19 cellular contexts compared by ENCODE assay signal in the genomic region with DNA sequence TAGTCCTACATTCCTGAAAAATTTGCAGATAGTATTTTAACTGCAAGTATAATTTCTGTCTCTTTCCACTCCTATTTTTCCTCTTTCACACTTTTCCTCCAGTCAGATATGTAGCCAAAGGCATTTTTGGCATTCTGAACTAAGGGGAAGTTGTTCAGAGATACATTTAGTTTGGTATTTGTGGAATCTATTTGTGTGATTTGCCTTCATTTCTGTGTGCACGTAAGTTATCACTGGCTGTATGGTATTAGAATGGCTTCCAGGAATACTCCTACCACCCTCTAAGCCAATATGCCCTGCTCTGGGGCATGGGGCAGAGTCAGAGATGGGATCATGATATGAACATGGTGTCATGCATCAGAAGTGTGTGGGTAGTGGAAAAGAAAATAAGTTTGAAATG.
"Had no signal": no experiment of that assay in that cellular context is flagged by ENCODE, and none has a peak within 500 bp of the region (broad histone marks: within the 10 kb centered on the region; RNA-seq: fewer than 3 reads in every experiment).

No MANE protein-coding gene starts in this region.

- H3K4me3 Mint-ChIP-seq: activated naive CD8-positive, alpha-beta T cell; activated T-helper 1 cell treated with anti-CD3 and anti-CD28 coated beads, Interleukin-12 subunit alpha, Interleukin-12 subunit beta, Interleukin-2, Interleukin-4 antibody, amounts not matched to agents 30 ng/mL and 10 ng/mL and 1 ng/mL, durations not matched to agents 14 hours and 24 hours and 36 hours; brain; naive thymus-derived CD4-positive, alpha-beta T cell; stimulated activated memory B cell treated with anti-CD40 and anti-IgM and Interleukin-4, amounts not matched to agents 10 μg/mL and 1 μg/mL and 100 μg/mL, for 72 hours had no signal

- H3K27me3 ChIP-seq: gastroesophageal sphincter, heart left ventricle, left lung, upper lobe of right lung had no signal

- H3K4me1 ChIP-seq: heart left ventricle, left lung, upper lobe of right lung had no signal

- H3K9me3 ChIP-seq: mucosa of descending colon, thoracic aorta, upper lobe of right lung had no signal

- H3K9me3 Mint-ChIP-seq: activated T-helper 1 cell treated with anti-CD3 and anti-CD28 coated beads, Interleukin-12 subunit alpha, Interleukin-12 subunit beta, Interleukin-2, Interleukin-4 antibody, amounts not matched to agents 30 ng/mL and 10 ng/mL and 1 ng/mL, durations not matched to agents 14 hours and 24 hours and 36 hours had no signal

- H3K36me3 Mint-ChIP-seq: activated naive CD8-positive, alpha-beta T cell had no signal

- DNase-seq: activated CD4-positive, alpha-beta T cell treated with anti-CD3 and anti-CD28 coated beads, Interleukin-2, amount 50 U/mL, for 48 hours; activated T-cell treated with anti-CD3 and anti-CD28 coated beads for 4 hours; amygdala; caudate nucleus; effector CD4-positive, alpha-beta T cell; heart left ventricle; left lung; mucosa of descending colon; naive thymus-derived CD4-positive, alpha-beta T cell; stimulated activated CD4-positive, alpha-beta T cell treated with anti-CD3 and anti-CD28 coated beads, Interleukin-4, amount 100 ng/mL, for 24 hours; upper lobe of right lung; WERI-Rb-1 had no signal

- H3K27ac Mint-ChIP-seq: activated naive CD8-positive, alpha-beta T cell; activated T-helper 1 cell treated with anti-CD3 and anti-CD28 coated beads, Interleukin-12 subunit alpha, Interleukin-12 subunit beta, Interleukin-2, Interleukin-4 antibody, amounts not matched to agents 30 ng/mL and 10 ng/mL and 1 ng/mL, durations not matched to agents 14 hours and 24 hours and 36 hours; brain; stimulated activated memory B cell treated with anti-CD40 and anti-IgM and Interleukin-4, amounts not matched to agents 10 μg/mL and 1 μg/mL and 100 μg/mL, for 72 hours had no signal

- H3K4me3 ChIP-seq: coronary artery, gastroesophageal sphincter, heart left ventricle, left lung, mucosa of descending colon, thoracic aorta, upper lobe of right lung had no signal

- H3K27ac ChIP-seq: coronary artery, gastroesophageal sphincter, heart left ventricle, left lung, thoracic aorta, upper lobe of right lung, WERI-Rb-1 had no signal

- H3K36me3 ChIP-seq: gastroesophageal sphincter, heart left ventricle, left lung, thoracic aorta, upper lobe of right lung, WERI-Rb-1 had no signal

- H3K4me1 Mint-ChIP-seq: brain; stimulated activated memory B cell treated with anti-CD40 and anti-IgM and Interleukin-4, amounts not matched to agents 10 μg/mL and 1 μg/mL and 100 μg/mL, for 72 hours had no signal

- H3K27me3 Mint-ChIP-seq: activated naive CD8-positive, alpha-beta T cell; brain had no signal
